In the genomic region with DNA sequence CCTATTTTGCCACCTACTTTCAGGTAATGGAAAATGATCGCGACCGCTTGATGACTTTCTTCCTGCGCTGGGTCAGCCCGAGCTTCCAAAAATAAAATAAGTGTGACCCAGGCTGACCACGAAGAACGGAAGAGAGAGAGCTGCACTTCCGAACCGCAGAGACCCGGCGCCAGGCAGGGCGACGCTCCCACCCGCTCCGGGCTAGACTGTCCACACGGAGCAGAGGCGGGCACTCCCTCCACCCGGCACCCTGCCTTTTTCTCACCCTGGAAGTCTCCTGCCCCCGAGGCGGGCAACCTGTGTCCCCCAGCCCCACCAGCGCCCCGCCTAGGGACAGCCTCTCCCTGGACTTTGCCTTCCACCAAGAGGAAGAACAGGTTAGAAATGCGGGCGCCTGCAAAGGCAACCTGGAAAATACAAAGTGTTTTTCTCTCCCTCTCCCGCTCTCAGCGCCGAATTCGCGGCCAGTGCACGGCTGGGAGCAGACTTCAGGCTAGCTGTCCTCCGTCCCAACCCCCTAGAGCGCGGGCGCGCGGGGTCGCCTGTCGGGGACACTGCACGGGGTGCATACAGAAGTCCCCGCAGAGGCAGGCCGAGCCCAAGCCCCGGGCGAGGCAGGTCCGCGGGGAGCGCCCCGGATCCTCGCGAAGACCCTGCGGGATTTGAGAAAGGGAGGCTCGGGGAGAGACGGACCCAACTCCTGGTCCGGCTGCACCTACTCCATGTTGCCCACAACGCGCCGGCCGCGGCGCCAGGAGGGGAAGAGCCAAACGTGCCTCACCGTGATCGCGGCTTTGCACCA, we compare ENCODE assay signal across 8 cellular contexts. TPM values are rescaled to one million over a fixed set of nuclear protein-coding genes. Genes with fewer than 3 reads are reported as not detected.
DNase-seq lines count a peak whose midpoint lies in the region; ATAC-seq, FAIRE-seq and TF ChIP-seq lines count a peak whose summit lies in the region.

No MANE protein-coding gene starts in this region.

- H3K9ac ChIP-seq in GM23248 = peak overlapping the region; percentile 95
- peak overlapping the region; percentile 97 for H3K9ac ChIP-seq in mammary epithelial cell (ENCODE audit: insufficient read depth, low read length)
- peak overlapping the region; percentile 84 to 94 for H3K9ac ChIP-seq in kidney (ENCODE audit: low read length in 2 of 2)

- DNase-seq in DMS53 (lab: John Stamatoyannopoulos, UW) (peak; percentile 56), GM23248 (peak; percentile 75), OCI-M1 (lab: John Stamatoyannopoulos, UW) (peak; percentile 70), mammary epithelial cell (peak; percentile 52), kidney (peak; percentile 88)
- DNase-seq in stimulated activated effector memory CD8-positive, alpha-beta T cell treated with anti-CD3 and anti-CD28 coated beads, Interleukin-12 subunit alpha, Interleukin-12 subunit beta, amount 100 ng/mL, for 72 hours (ENCODE audit: low spot score in 2 of 2) = peak; percentile 4 to 56
- no peak for DNase-seq in activated CD4-positive, alpha-beta T cell treated with anti-CD3 and anti-CD28 coated beads for 1 hour

- H3K27ac ChIP-seq in GM23248 (peak overlapping the region; percentile 95), mammary epithelial cell (ENCODE audit: insufficient read depth, low read depth, low read length) (peak overlapping the region; percentile 94), kidney (ENCODE audit: low read depth in 2 of 2, low read length in 2 of 2) (peak overlapping the region; percentile 92 to 93)

- H4K20me1 ChIP-seq in GM23248 (ENCODE audit: insufficient read depth) = peaks cover 4% of the 10 kb centered on the region; the same call in 1 of the 2 replicates
- H4K20me1 ChIP-seq in mammary epithelial cell (ENCODE audit: insufficient read depth, low read length) = no peaks in the 10 kb centered on the region

- WGBS in GM23248 (ENCODE audit: low coverage in 1 of 2, low lambda C conversion rate in 2 of 2, missing lambda C conversion rate in 2 of 2), 2 experiments = 0 to 2% methylated on average over 39 to 63 of the region's 63 CpGs
- WGBS in mammary epithelial cell (ENCODE audit: low coverage, missing lambda C conversion rate) = 3% methylated on average over 30 of the region's 63 CpGs

- no peak for TF ChIP-seq CTCF in mammary epithelial cell (conservative IDR thresholded peaks at IDR 0.05 in 1 of 2, IDR thresholded peaks at IDR 0.05 in 1 of 2; ENCODE audit: extremely low read depth in 1 of 2, insufficient read depth in 1 of 2, low read depth in 1 of 2, low read length in 2 of 2)
- TF ChIP-seq CTCF in kidney (IDR thresholded peaks at IDR 0.05; ENCODE audit: borderline replicate concordance, extremely low read depth, insufficient read depth) = no peak

- H3K4me1 Mint-ChIP-seq in stimulated activated effector memory CD8-positive, alpha-beta T cell treated with anti-CD3 and anti-CD28 coated beads, Interleukin-12 subunit alpha, Interleukin-12 subunit beta, amount 100 ng/mL, for 72 hours = peaks cover 10% of the 10 kb centered on the region

- no peak for FAIRE-seq in kidney (lab: Jason Lieb, UNC)

- H3K79me2 ChIP-seq in GM23248 (ENCODE audit: insufficient read depth) (peaks cover 57% of the 10 kb centered on the region), mammary epithelial cell (ENCODE audit: insufficient read depth, low read length) (peaks cover 59% of the 10 kb centered on the region)

- dilution Hi-C loops in mammary epithelial cell (cut with HindIII; ENCODE audit: low sequenced_read_pairs) = no loop called here

- intact Hi-C loops in mammary epithelial cell (cut with micrococcal nuclease) (loop anchor here (2.0 to 5.0 kb wide), 3 partner anchors 299 to 918 kb away; no protein-coding TSS in a partner anchor), kidney (cut with DNase I) (no loop called here)

- CTCF ChIA-PET in mammary epithelial cell (lab: Charles Lee; ENCODE audit: low non-redundant PET) = no interaction called here

- no peaks in the 10 kb centered on the region for H3K9me3 Mint-ChIP-seq in stimulated activated effector memory CD8-positive, alpha-beta T cell treated with anti-CD3 and anti-CD28 coated beads, Interleukin-12 subunit alpha, Interleukin-12 subunit beta, amount 100 ng/mL, for 72 hours

- BruUV-seq in mammary epithelial cell (replicated peaks; lab: Mats Ljungman, UMichigan) = no TSS peak

- H3K36me3 Mint-ChIP-seq in stimulated activated effector memory CD8-positive, alpha-beta T cell treated with anti-CD3 and anti-CD28 coated beads, Interleukin-12 subunit alpha, Interleukin-12 subunit beta, amount 100 ng/mL, for 72 hours = peaks cover 7% of the 10 kb centered on the region

- in situ Hi-C loops in GM23248 (cut with MboI) (no loop called here), mammary epithelial cell (cut with MboI; ENCODE audit: low sequenced_read_pairs in 2 of 2) (loop anchor here (5.0 to 25.0 kb wide), 5 partner anchors 298 to 653 kb away; no protein-coding TSS in a partner anchor)

- H3K4me1 ChIP-seq in GM23248 (ENCODE audit: insufficient read depth) (peaks cover 15% of the 10 kb centered on the region), mammary epithelial cell (ENCODE audit: insufficient read depth, low read length) (peaks cover 15% of the 10 kb centered on the region), kidney (ENCODE audit: control insufficient read depth in 1 of 2, insufficient read depth in 1 of 2, low read depth in 1 of 2, low read length in 2 of 2) (peaks cover 0 to 13% of the 10 kb centered on the region in 2 donors)

- peak; percentile 34 for ATAC-seq in stimulated activated effector memory CD8-positive, alpha-beta T cell treated with anti-CD3 and anti-CD28 coated beads, Interleukin-12 subunit alpha, Interleukin-12 subunit beta, amount 100 ng/mL, for 72 hours
- ATAC-seq in GM18517 (IDR thresholded peaks at IDR 0.05; ENCODE audit: unreplicated experiment) = no peak

- no peaks in the 10 kb centered on the region for H3K9me2 ChIP-seq in GM23248 (ENCODE audit: insufficient read depth)

- peaks cover 18% of the 10 kb centered on the region; the same call in 1 of the 2 replicates for H3K36me3 ChIP-seq in GM23248 (ENCODE audit: low read depth)
- peaks cover 6% of the 10 kb centered on the region for H3K36me3 ChIP-seq in mammary epithelial cell (ENCODE audit: insufficient read depth, low read length)
- peaks cover 2 to 6% of the 10 kb centered on the region in 2 donors for H3K36me3 ChIP-seq in kidney (ENCODE audit: control insufficient read depth in 1 of 2, insufficient read depth in 2 of 2, low read length in 2 of 2)

- H3K4me3 ChIP-seq in GM23248 (peak overlapping the region; percentile 100), mammary epithelial cell (replicated peaks in 1 of 3; ENCODE audit: insufficient read depth in 1 of 3, low read depth in 2 of 3, low read length in 3 of 3) (peak overlapping the region; percentile 89 to 95 (median 90)), kidney (ENCODE audit: low read length in 2 of 2) (peak overlapping the region; percentile 79 to 98)

- H3K4me2 ChIP-seq in GM23248 (ENCODE audit: unreplicated experiment) (peak overlapping the region; percentile 93), mammary epithelial cell (ENCODE audit: insufficient read depth, low read depth, low read length) (peak overlapping the region; percentile 82)

- H3K27me3 ChIP-seq in GM23248 (replicated peaks; ENCODE audit: insufficient read depth) (no peaks in the 10 kb centered on the region), mammary epithelial cell (ENCODE audit: insufficient read depth, low read length) (no peaks in the 10 kb centered on the region)

- H3K27ac Mint-ChIP-seq in stimulated activated effector memory CD8-positive, alpha-beta T cell treated with anti-CD3 and anti-CD28 coated beads, Interleukin-12 subunit alpha, Interleukin-12 subunit beta, amount 100 ng/mL, for 72 hours = no peak overlapping the region

- peaks cover 33% of the 10 kb centered on the region for H3F3A ChIP-seq in GM23248 (ENCODE audit: insufficient read depth)

- H3K4me3 Mint-ChIP-seq in stimulated activated effector memory CD8-positive, alpha-beta T cell treated with anti-CD3 and anti-CD28 coated beads, Interleukin-12 subunit alpha, Interleukin-12 subunit beta, amount 100 ng/mL, for 72 hours = no peak overlapping the region

- H3K9me3 ChIP-seq in GM23248 (ENCODE audit: low read depth) (no peaks in the 10 kb centered on the region), mammary epithelial cell (replicated peaks; ENCODE audit: insufficient read depth, low read length) (no peaks in the 10 kb centered on the region), kidney (ENCODE audit: control insufficient read depth in 1 of 2, low read length in 2 of 2) (no peaks in the 10 kb centered on the region)

- H2AFZ ChIP-seq in GM23248 = peak overlapping the region; percentile 63
- peak overlapping the region; percentile 35 for H2AFZ ChIP-seq in mammary epithelial cell (ENCODE audit: low read depth, low read length)

RNA-seq across cellular contexts. Expression of a gene that starts 0.9 kb away (rescaled TPM):
- 11.6 and 22.3 TPM in 2 replicates for total RNA-seq in GM23248 (2014; rRNA removed; shearing (Covaris generic))
- 11.8 and 12.5 TPM in 2 replicates for polyA plus RNA-seq in GM23248 (2016; fragmentation: Nextera tagmentation; extraction: Ambion mirVana)
- total RNA-seq in mammary epithelial cell = 10 to 100 TPM; 14.8 to 59.4 TPM
- polyA plus RNA-seq in mammary epithelial cell = 55.0 TPM
- polyA minus RNA-seq in mammary epithelial cell = 64.8 TPM
- 26.2 TPM for total RNA-seq in kidney
- 10.6 TPM for polyA plus RNA-seq in kidney (ENCODE audit: insufficient read depth, low read depth, low replicate concordance)
